In genomic region chrX:37959212-37960021, GRCh38 we compare ENCODE assay signal across 1 cellular context.
TF ChIP-seq lines count a peak whose summit lies in the region.

No MANE protein-coding gene starts in this region.

TF ChIP-seq in HepG2, 621 proteins besides CTCF, POLR2A, EP300 and RAD21 (continued from another document and continues in another):
- TF ChIP-seq, protein P1, sequence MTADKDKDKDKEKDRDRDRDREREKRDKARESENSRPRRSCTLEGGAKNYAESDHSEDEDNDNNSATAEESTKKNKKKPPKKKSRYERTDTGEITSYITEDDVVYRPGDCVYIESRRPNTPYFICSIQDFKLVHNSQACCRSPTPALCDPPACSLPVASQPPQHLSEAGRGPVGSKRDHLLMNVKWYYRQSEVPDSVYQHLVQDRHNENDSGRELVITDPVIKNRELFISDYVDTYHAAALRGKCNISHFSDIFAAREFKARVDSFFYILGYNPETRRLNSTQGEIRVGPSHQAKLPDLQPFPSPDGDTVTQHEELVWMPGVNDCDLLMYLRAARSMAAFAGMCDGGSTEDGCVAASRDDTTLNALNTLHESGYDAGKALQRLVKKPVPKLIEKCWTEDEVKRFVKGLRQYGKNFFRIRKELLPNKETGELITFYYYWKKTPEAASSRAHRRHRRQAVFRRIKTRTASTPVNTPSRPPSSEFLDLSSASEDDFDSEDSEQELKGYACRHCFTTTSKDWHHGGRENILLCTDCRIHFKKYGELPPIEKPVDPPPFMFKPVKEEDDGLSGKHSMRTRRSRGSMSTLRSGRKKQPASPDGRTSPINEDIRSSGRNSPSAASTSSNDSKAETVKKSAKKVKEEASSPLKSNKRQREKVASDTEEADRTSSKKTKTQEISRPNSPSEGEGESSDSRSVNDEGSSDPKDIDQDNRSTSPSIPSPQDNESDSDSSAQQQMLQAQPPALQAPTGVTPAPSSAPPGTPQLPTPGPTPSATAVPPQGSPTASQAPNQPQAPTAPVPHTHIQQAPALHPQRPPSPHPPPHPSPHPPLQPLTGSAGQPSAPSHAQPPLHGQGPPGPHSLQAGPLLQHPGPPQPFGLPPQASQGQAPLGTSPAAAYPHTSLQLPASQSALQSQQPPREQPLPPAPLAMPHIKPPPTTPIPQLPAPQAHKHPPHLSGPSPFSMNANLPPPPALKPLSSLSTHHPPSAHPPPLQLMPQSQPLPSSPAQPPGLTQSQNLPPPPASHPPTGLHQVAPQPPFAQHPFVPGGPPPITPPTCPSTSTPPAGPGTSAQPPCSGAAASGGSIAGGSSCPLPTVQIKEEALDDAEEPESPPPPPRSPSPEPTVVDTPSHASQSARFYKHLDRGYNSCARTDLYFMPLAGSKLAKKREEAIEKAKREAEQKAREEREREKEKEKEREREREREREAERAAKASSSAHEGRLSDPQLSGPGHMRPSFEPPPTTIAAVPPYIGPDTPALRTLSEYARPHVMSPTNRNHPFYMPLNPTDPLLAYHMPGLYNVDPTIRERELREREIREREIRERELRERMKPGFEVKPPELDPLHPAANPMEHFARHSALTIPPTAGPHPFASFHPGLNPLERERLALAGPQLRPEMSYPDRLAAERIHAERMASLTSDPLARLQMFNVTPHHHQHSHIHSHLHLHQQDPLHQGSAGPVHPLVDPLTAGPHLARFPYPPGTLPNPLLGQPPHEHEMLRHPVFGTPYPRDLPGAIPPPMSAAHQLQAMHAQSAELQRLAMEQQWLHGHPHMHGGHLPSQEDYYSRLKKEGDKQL (CRISPR knock-in tag; IDR thresholded peaks at IDR 0.05; ENCODE audit: low read depth) = peak; percentile 94
- TF ChIP-seq TARDBP (CRISPR knock-in tag; IDR thresholded peaks at IDR 0.05) (peak; percentile 73), HDAC6 (IDR thresholded peaks at IDR 0.05; ENCODE audit: low read depth, low read length) (no peak), MAZ (IDR thresholded peaks at IDR 0.05; ENCODE audit: borderline replicate concordance, low read depth, low read length) (no peak), MAZ (CRISPR knock-in tag; IDR thresholded peaks at IDR 0.05; ENCODE audit: low read depth) (no peak), CERS6 (CRISPR knock-in tag; IDR thresholded peaks at IDR 0.05) (no peak), ZNF660 (CRISPR knock-in tag; IDR thresholded peaks at IDR 0.05; ENCODE audit: borderline replicate concordance, low read depth) (no peak), ZNF512 (CRISPR knock-in tag; IDR thresholded peaks at IDR 0.05) (no peak), TFE3 (CRISPR knock-in tag; IDR thresholded peaks at IDR 0.05) (no peak), RFXANK (CRISPR knock-in tag; IDR thresholded peaks at IDR 0.05) (0 out of 2 replicates have a peak, but pooled peaks have one; percentile 29), ZHX1 (CRISPR knock-in tag; IDR thresholded peaks at IDR 0.05; ENCODE audit: low read depth) (no peak), SP2 (CRISPR knock-in tag; IDR thresholded peaks at IDR 0.05) (no peak), GPBP1L1 (CRISPR knock-in tag; IDR thresholded peaks at IDR 0.05) (no peak), ZNF367 (CRISPR knock-in tag; IDR thresholded peaks at IDR 0.05; ENCODE audit: borderline replicate concordance) (no peak), ZNF17 (CRISPR knock-in tag; IDR thresholded peaks at IDR 0.05) (no peak), GABPA (IDR thresholded peaks at IDR 0.05; ENCODE audit: low read depth, low read length) (no peak), GABPA (CRISPR knock-in tag; IDR thresholded peaks at IDR 0.05; ENCODE audit: low read depth) (no peak), KIAA2018 (CRISPR knock-in tag; IDR thresholded peaks at IDR 0.05; ENCODE audit: borderline replicate concordance) (no peak), ZNF782 (CRISPR knock-in tag; IDR thresholded peaks at IDR 0.05; ENCODE audit: borderline replicate concordance) (no peak), SRSF1 (optimal IDR thresholded peaks at IDR 0.05; ENCODE audit: low read depth, low read length) (no peak)
- TF ChIP-seq, protein P2, sequence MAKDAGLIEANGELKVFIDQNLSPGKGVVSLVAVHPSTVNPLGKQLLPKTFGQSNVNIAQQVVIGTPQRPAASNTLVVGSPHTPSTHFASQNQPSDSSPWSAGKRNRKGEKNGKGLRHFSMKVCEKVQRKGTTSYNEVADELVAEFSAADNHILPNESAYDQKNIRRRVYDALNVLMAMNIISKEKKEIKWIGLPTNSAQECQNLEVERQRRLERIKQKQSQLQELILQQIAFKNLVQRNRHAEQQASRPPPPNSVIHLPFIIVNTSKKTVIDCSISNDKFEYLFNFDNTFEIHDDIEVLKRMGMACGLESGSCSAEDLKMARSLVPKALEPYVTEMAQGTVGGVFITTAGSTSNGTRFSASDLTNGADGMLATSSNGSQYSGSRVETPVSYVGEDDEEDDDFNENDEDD (CRISPR knock-in tag; IDR thresholded peaks at IDR 0.05; ENCODE audit: borderline replicate concordance) = no peak
- TF ChIP-seq, protein P3, sequence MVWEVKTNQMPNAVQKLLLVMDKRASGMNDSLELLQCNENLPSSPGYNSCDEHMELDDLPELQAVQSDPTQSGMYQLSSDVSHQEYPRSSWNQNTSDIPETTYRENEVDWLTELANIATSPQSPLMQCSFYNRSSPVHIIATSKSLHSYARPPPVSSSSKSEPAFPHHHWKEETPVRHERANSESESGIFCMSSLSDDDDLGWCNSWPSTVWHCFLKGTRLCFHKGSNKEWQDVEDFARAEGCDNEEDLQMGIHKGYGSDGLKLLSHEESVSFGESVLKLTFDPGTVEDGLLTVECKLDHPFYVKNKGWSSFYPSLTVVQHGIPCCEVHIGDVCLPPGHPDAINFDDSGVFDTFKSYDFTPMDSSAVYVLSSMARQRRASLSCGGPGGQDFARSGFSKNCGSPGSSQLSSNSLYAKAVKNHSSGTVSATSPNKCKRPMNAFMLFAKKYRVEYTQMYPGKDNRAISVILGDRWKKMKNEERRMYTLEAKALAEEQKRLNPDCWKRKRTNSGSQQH (CRISPR knock-in tag; IDR thresholded peaks at IDR 0.05; ENCODE audit: low read depth) = no peak
- TF ChIP-seq, protein P4, sequence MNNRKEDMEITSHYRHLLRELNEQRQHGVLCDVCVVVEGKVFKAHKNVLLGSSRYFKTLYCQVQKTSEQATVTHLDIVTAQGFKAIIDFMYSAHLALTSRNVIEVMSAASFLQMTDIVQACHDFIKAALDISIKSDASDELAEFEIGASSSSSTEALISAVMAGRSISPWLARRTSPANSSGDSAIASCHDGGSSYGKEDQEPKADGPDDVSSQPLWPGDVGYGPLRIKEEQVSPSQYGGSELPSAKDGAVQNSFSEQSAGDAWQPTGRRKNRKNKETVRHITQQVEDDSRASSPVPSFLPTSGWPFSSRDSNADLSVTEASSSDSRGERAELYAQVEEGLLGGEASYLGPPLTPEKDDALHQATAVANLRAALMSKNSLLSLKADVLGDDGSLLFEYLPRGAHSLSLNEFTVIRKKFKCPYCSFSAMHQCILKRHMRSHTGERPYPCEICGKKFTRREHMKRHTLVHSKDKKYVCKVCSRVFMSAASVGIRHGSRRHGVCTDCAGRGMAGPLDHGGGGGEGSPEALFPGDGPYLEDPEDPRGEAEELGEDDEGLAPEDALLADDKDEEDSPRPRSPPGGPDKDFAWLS (CRISPR knock-in tag; IDR thresholded peaks at IDR 0.05; ENCODE audit: borderline replicate concordance) = no peak
